In the genomic region with DNA sequence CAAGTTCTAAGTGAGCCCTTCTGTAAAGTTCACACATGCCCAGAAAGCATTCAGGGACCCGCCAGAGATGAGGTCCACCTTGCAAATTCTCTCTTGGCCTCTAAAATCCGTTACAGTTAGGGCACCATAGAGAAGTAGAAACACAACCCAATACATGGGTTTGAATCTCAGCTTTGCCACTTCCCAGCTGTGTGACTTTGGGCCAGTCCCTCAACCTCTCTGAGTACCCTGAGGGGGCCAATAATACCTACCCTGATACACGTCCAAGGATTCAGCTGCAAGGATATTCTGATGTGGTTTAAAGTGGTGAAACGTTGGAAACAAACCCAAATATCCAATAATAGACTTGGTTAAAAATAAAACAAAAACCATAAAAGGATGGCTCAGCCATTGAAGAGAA, we compare ENCODE assay signal across 36 cellular contexts. TPM values are rescaled to one million over a fixed set of nuclear protein-coding genes. Genes with fewer than 3 reads are reported as not detected.
"Had no signal": no experiment of that assay in that cellular context is flagged by ENCODE, and none has a peak within 500 bp of the region (broad histone marks: within the 10 kb centered on the region; RNA-seq: fewer than 3 reads in every experiment).

No MANE protein-coding gene starts in this region.

- H3K4me1 ChIP-seq: parathyroid adenoma had no signal

- H3K27ac ChIP-seq: ovary, parathyroid adenoma, psoas muscle, skin epidermis, spleen, suprapubic skin, testis, tibial artery, transverse colon, upper lobe of right lung, uterus had no signal

- DNase-seq: naive B cell; naive thymus-derived CD8-positive, alpha-beta T cell; nephron progenitor cell; occipital lobe; ovary; posterior cingulate gyrus; psoas muscle; right cardiac atrium; spleen; stimulated activated CD4-positive, alpha-beta T cell treated with anti-CD3 and anti-CD28 coated beads, Interleukin-12 subunit alpha, Interleukin-12 subunit beta, amount 100 ng/mL, for 4 hours; stimulated activated CD4-positive, alpha-beta T cell treated with anti-CD3 and anti-CD28 coated beads, Interleukin-1b, Interleukin-23, amount 100 ng/mL, for 48 hours; stimulated activated CD4-positive, alpha-beta T cell treated with anti-CD3 and anti-CD28 coated beads, Interleukin-4, amount 100 ng/mL, for 1 hour; stimulated activated CD4-positive, alpha-beta T cell treated with anti-CD3 and anti-CD28 coated beads, Interleukin-4, amount 100 ng/mL, for 4 hours; stimulated activated CD8-positive, alpha-beta memory T cell treated with anti-CD3 and anti-CD28 coated beads, Interleukin-4, amount 100 ng/mL, for 48 hours; stimulated activated naive CD4-positive, alpha-beta T cell; stimulated activated naive CD8-positive, alpha-beta T cell treated with anti-CD3 and anti-CD28 coated beads, Interleukin-15, amount 100 ng/mL, for 72 hours; stimulated activated naive CD8-positive, alpha-beta T cell treated with anti-CD3 and anti-CD28 coated beads, Interleukin-15, Interleukin-2, amounts not matched to agents 100 U/mL and 50 U/mL, for 24 hours; substantia nigra; testis; tibial artery; transverse colon; upper lobe of right lung; uterus had no signal

- H3K9ac ChIP-seq: parathyroid adenoma had no signal

- H3K9me3 Mint-ChIP-seq: natural killer cell treated with Interleukin-12 subunit alpha and Interleukin-12 subunit beta and Interleukin-15 and Interleukin-18, amount 100 ng/mL, for 72 hours; nephron progenitor cell; neural crest cell; stimulated activated naive CD8-positive, alpha-beta T cell treated with anti-CD3 and anti-CD28 coated beads, Interleukin-15, amount 100 ng/mL, for 72 hours; type B pancreatic cell had no signal

- H3K36me3 Mint-ChIP-seq: stimulated activated memory B cell treated with anti-CD40 and anti-IgM and Interleukin-4, amounts not matched to agents 10 μg/mL and 1 μg/mL and 100 μg/mL, for 72 hours; type B pancreatic cell had no signal

- H3K4me3 ChIP-seq: ovary, psoas muscle, skin epidermis, smooth muscle cell, spleen, suprapubic skin, testis, tibial artery, transverse colon, upper lobe of right lung, uterus had no signal

- H3K4me3 Mint-ChIP-seq: natural killer cell treated with Interleukin-12 subunit alpha and Interleukin-12 subunit beta and Interleukin-15 and Interleukin-18, amount 100 ng/mL, for 72 hours; nephron progenitor cell; neural crest cell; stimulated activated memory B cell treated with anti-CD40 and anti-IgM and Interleukin-4, amounts not matched to agents 10 μg/mL and 1 μg/mL and 100 μg/mL, for 72 hours; stimulated activated naive CD8-positive, alpha-beta T cell treated with anti-CD3 and anti-CD28 coated beads, Interleukin-15, amount 100 ng/mL, for 72 hours; type B pancreatic cell had no signal

- H3K79me2 ChIP-seq: parathyroid adenoma had no signal

- ATAC-seq: naive thymus-derived CD8-positive, alpha-beta T cell; natural killer cell treated with Interleukin-12 subunit alpha and Interleukin-12 subunit beta and Interleukin-15 and Interleukin-18, amount 100 ng/mL, for 72 hours; psoas muscle; right cardiac atrium; sciatic nerve; stimulated activated memory B cell treated with anti-CD40 and anti-IgM and Interleukin-4, amounts not matched to agents 10 μg/mL and 1 μg/mL and 100 μg/mL, for 72 hours; stimulated activated naive CD8-positive, alpha-beta T cell treated with anti-CD3 and anti-CD28 coated beads, Interleukin-15, amount 100 ng/mL, for 72 hours; stimulated activated naive CD8-positive, alpha-beta T cell treated with anti-CD3 and anti-CD28 coated beads, Interleukin-15, Interleukin-2, amounts not matched to agents 100 U/mL and 50 U/mL, for 24 hours; upper lobe of right lung had no signal

- H3K4me2 ChIP-seq: smooth muscle cell had no signal

- H3K9me3 ChIP-seq: ovary, psoas muscle, spleen, suprapubic skin, testis, tibial artery, transverse colon, upper lobe of right lung, uterus had no signal

- H3K27ac Mint-ChIP-seq: naive thymus-derived CD8-positive, alpha-beta T cell; natural killer cell treated with Interleukin-12 subunit alpha and Interleukin-12 subunit beta and Interleukin-15 and Interleukin-18, amount 100 ng/mL, for 72 hours; nephron progenitor cell; progenitor cell of endocrine pancreas; stimulated activated memory B cell treated with anti-CD40 and anti-IgM and Interleukin-4, amounts not matched to agents 10 μg/mL and 1 μg/mL and 100 μg/mL, for 72 hours; stimulated activated naive CD8-positive, alpha-beta T cell treated with anti-CD3 and anti-CD28 coated beads, Interleukin-15, amount 100 ng/mL, for 72 hours; type B pancreatic cell had no signal

- H3K36me3 ChIP-seq: ovary, spleen, suprapubic skin, tibial artery, transverse colon, upper lobe of right lung, uterus had no signal

- H2AFZ ChIP-seq: parathyroid adenoma had no signal

RNA-seq across cellular contexts. Expression of gene LHX5, which starts 11.7 kb away (rescaled TPM):
- total RNA-seq: naive thymus-derived CD8-positive, alpha-beta T cell; natural killer cell treated with Interleukin-12 subunit alpha and Interleukin-12 subunit beta and Interleukin-15 and Interleukin-18, amount 100 ng/mL, for 72 hours; occipital lobe; osteoblast; ovary; psoas muscle; renal cortical epithelial cell; right cardiac atrium; sciatic nerve; smooth muscle cell; spleen; suprapubic skin; transverse colon; upper lobe of right lung; urinary bladder; uterus had no signal
- polyA plus RNA-seq: naive thymus-derived CD8-positive, alpha-beta T cell; ovary; psoas muscle; right cardiac atrium; smooth muscle cell; spleen; urinary bladder had no signal

RNA-seq across cellular contexts. Expression of gene SDSL, which starts 37.8 kb away (rescaled TPM):
- total RNA-seq: naive thymus-derived CD8-positive, alpha-beta T cell had no signal
- polyA plus RNA-seq: naive thymus-derived CD8-positive, alpha-beta T cell had no signal

RNA-seq across cellular contexts. Expression of gene SDS, which starts 56.3 kb away (rescaled TPM):
- total RNA-seq: naive thymus-derived CD8-positive, alpha-beta T cell; natural killer cell treated with Interleukin-12 subunit alpha and Interleukin-12 subunit beta and Interleukin-15 and Interleukin-18, amount 100 ng/mL, for 72 hours; neural crest cell; progenitor cell of endocrine pancreas; smooth muscle cell; urinary bladder; uterus had no signal
- polyA plus RNA-seq: naive thymus-derived CD8-positive, alpha-beta T cell; smooth muscle cell had no signal
